ENCODE assay signal across 15 cellular contexts in genomic region chr7:1463685-1464223, GRCh38.
"Had no signal": no experiment of that assay in that cellular context is flagged by ENCODE, and none has a peak within 500 bp of the region (broad histone marks: within the 10 kb centered on the region; RNA-seq: fewer than 3 reads in every experiment).

No MANE protein-coding gene starts in this region.

- H2AFZ ChIP-seq: hepatocyte had no signal

- ATAC-seq: left lobe of liver; stimulated activated naive CD8-positive, alpha-beta T cell treated with anti-CD3 and anti-CD28 coated beads, Interleukin-15, Interleukin-2, amounts not matched to agents 100 U/mL and 50 U/mL, for 24 hours had no signal

- H3K27me3 ChIP-seq: esophagus muscularis mucosa, hepatocyte, right atrium auricular region, upper lobe of left lung had no signal

- H3K27ac ChIP-seq: esophagus muscularis mucosa, hepatocyte, right atrium auricular region, upper lobe of left lung had no signal

- H3K9me3 ChIP-seq: esophagus muscularis mucosa, right atrium auricular region, upper lobe of left lung had no signal

- H3K4me2 ChIP-seq: hepatocyte had no signal

- H3K4me3 ChIP-seq: esophagus muscularis mucosa, hepatocyte, lung, right atrium auricular region, upper lobe of left lung had no signal

- FAIRE-seq: endothelial cell of umbilical vein, keratinocyte, TTC549 had no signal

- H3K79me2 ChIP-seq: hepatocyte had no signal

- DNase-seq: activated CD4-positive, alpha-beta T cell treated with anti-CD3 and anti-CD28 coated beads, Interleukin-2, amount 50 U/mL, for 4 hours; activated naive CD8-positive, alpha-beta T cell treated with anti-CD3 and anti-CD28 coated beads for 36 hours; amniotic stem cell; dermis blood vessel endothelial cell; effector memory CD4-positive, alpha-beta T cell; stimulated activated naive CD8-positive, alpha-beta T cell treated with anti-CD3 and anti-CD28 coated beads, Interleukin-15, Interleukin-2, amounts not matched to agents 100 U/mL and 50 U/mL, for 24 hours; upper lobe of left lung had no signal

- H3K36me3 ChIP-seq: right atrium auricular region had no signal
